ENCODE assay signal across 17 cellular contexts in genomic region chr3:44939581-44940036, GRCh38. TPM values are rescaled to one million over a fixed set of nuclear protein-coding genes. Genes with fewer than 3 reads are reported as not detected.
DNase-seq lines count a peak whose midpoint lies in the region; ATAC-seq and TF ChIP-seq lines count a peak whose summit lies in the region.
"Had no signal": no experiment of that assay in that cellular context is flagged by ENCODE, and none has a peak within 500 bp of the region (broad histone marks: within the 10 kb centered on the region; RNA-seq: fewer than 3 reads in every experiment).

No MANE protein-coding gene starts in this region.

- no peak for TF ChIP-seq CTCF in astrocyte of the spinal cord (IDR thresholded peaks at IDR 0.05; ENCODE audit: low read depth, low read length)

- H3K4me3 ChIP-seq in astrocyte of the spinal cord (ENCODE audit: low read depth, low read length), result no peak overlapping the region

- peak overlapping the region; percentile 7 for H3K27ac ChIP-seq in temporal lobe (ENCODE audit: low read depth, low read length)

- DNase-seq in NCI-H524 (lab: John Stamatoyannopoulos, UW) (peak; percentile 74 to 93), NCI-H524 treated with DMSO at 0.1 percent for 48 hours (lab: John Stamatoyannopoulos, UW) (no peak), astrocyte of the spinal cord (ENCODE audit: low read depth, low spot score) (peak; percentile 34), left cardiac atrium (peak; percentile 28)
- DNase-seq: activated CD8-positive, alpha-beta memory T cell treated with anti-CD3 and anti-CD28 coated beads, Interleukin-2, amount 50 U/mL, for 48 hours; activated naive CD4-positive, alpha-beta T cell treated with anti-CD3 and anti-CD28 coated beads, Interleukin-2, amount 50 U/mL, for 16 hours; CD8-positive, alpha-beta memory T cell; GF-D8; naive thymus-derived CD4-positive, alpha-beta T cell; NCI-H1694 treated with DMSO at 0.1 percent for 48 hours; SHP77; T-helper 17 cell had no signal

- in situ Hi-C loops in astrocyte of the spinal cord (cut with HindIII; ENCODE audit: low sequenced_read_pairs), result no loop called here

- ATAC-seq in left cardiac atrium, result peak; percentile 81 to 84
- no peak for ATAC-seq in esophagus mucosa
- ATAC-seq in GM21390 (IDR thresholded peaks at IDR 0.05; ENCODE audit: unreplicated experiment), result no peak
- ATAC-seq in HG03039 (IDR thresholded peaks at IDR 0.05; ENCODE audit: unreplicated experiment), result no peak
- ATAC-seq: left lobe of liver; naive thymus-derived CD4-positive, alpha-beta T cell; T-helper 17 cell had no signal

- intact Hi-C loops in left cardiac atrium (cut with DNase I), result no loop called here

RNA-seq across cellular contexts. Expression of gene ZDHHC3, which starts 36.4 kb away (rescaled TPM):
- 10 to 100 TPM; 42.7 to 45.5 TPM for total RNA-seq in left cardiac atrium
- 31.5 TPM for total RNA-seq in temporal lobe
- total RNA-seq in esophagus mucosa, result 72.3 TPM

RNA-seq across cellular contexts. Expression of gene EXOSC7, which starts 36.4 kb away (rescaled TPM):
- total RNA-seq in left cardiac atrium, result 10 to 100 TPM; 21.0 to 32.1 TPM
- 20.4 TPM for total RNA-seq in temporal lobe
- 32.5 TPM for total RNA-seq in esophagus mucosa

Comparison
In these comparisons a context has a peak if more than half of its experiments do, and no peak if none do; other contexts are left out.
1. ATAC-seq: peak in left cardiac atrium (2 of 2); none in esophagus mucosa (single experiment), GM21390 (single experiment) and HG03039 (single experiment).